ENCODE assay signal across 14 cellular contexts in genomic region chr10:46491364-46492114, GRCh38. TPM values are rescaled to one million over a fixed set of nuclear protein-coding genes. Genes with fewer than 3 reads are reported as not detected.
DNase-seq lines count a peak whose midpoint lies in the region; ATAC-seq, FAIRE-seq and TF ChIP-seq lines count a peak whose summit lies in the region.
"Not testable (repeated sequence)": the region's sequence is repeated elsewhere in the genome, so short reads cannot be mapped to it uniquely, and the experiment has no call there.
"Had no signal": no experiment of that assay in that cellular context is flagged by ENCODE, and none has a peak within 500 bp of the region (broad histone marks: within the 10 kb centered on the region; RNA-seq: fewer than 3 reads in every experiment).

No MANE protein-coding gene starts in this region.

- not testable (repeated sequence) for H3K27me3 ChIP-seq in HCT116 (ENCODE audit: insufficient read depth, low read length); K562 (ENCODE audit: control insufficient read depth in 2 of 2, insufficient read depth in 2 of 2, low read length in 2 of 2); foreskin keratinocyte

- not testable (repeated sequence) for H3K9ac ChIP-seq in HCT116 (ENCODE audit: low read length); K562 (ENCODE audit: insufficient read depth in 1 of 2, low read depth in 2 of 2, low read length in 2 of 2)

- H3K27ac Mint-ChIP-seq in osteocyte (ENCODE audit: unreplicated experiment); stimulated activated memory B cell treated with anti-CD40 and anti-IgM and Interleukin-4, amounts not matched to agents 10 μg/mL and 1 μg/mL and 100 μg/mL, for 72 hours: not testable (repeated sequence)

- not testable (repeated sequence) for H3K9me3 Mint-ChIP-seq in osteocyte (ENCODE audit: unreplicated experiment); stimulated activated memory B cell treated with anti-CD40 and anti-IgM and Interleukin-4, amounts not matched to agents 10 μg/mL and 1 μg/mL and 100 μg/mL, for 72 hours

- H4K20me1 ChIP-seq in HCT116 (ENCODE audit: insufficient read depth); K562 (replicated peaks; ENCODE audit: control insufficient read depth, insufficient read depth, low read length): not testable (repeated sequence)

- POLR2A ChIA-PET in A549 (lab: Yijun Ruan, JAX); HCT116 (lab: Charles Lee); K562 (lab: Yijun Ruan, JAX): not testable (repeated sequence)

- RAD21 ChIA-PET in HCT116 (lab: Charles Lee; ENCODE audit: low non-redundant PET in 1 of 2, low total read pairs in 2 of 2, uncharacterized antibody in 2 of 2, unreplicated experiment in 2 of 2): not testable (repeated sequence)

- not testable (repeated sequence) for H3K4me3 Mint-ChIP-seq in osteocyte (ENCODE audit: unreplicated experiment); stimulated activated memory B cell treated with anti-CD40 and anti-IgM and Interleukin-4, amounts not matched to agents 10 μg/mL and 1 μg/mL and 100 μg/mL, for 72 hours

- H3K9me3 ChIP-seq in A549; HCT116 (ENCODE audit: control insufficient read depth in 1 of 2, insufficient read depth in 1 of 2, low read depth in 1 of 2, low read length in 2 of 2); K562 (replicated peaks; ENCODE audit: control insufficient read depth, insufficient read depth, low read depth, low read length): not testable (repeated sequence)

- not testable (repeated sequence) for H3K9me2 ChIP-seq in HCT116 (ENCODE audit: insufficient read depth)

- H3K4me3 ChIP-seq in A549; HCT116 (replicated peaks in 1 of 2; ENCODE audit: low read depth in 1 of 2, low read length in 2 of 2); K562: not testable (repeated sequence)

- not testable (repeated sequence) for TF ChIP-seq EP300 in A549 (IDR thresholded peaks at IDR 0.05); K562 (IDR thresholded peaks at IDR 0.05; ENCODE audit: low read length)

- CTCF ChIA-PET in A549 (lab: Yijun Ruan, JAX); HCT116 (lab: Charles Lee); K562 (lab: Yijun Ruan, JAX; ENCODE audit: low intra/inter-chr PET ratio): not testable (repeated sequence)

- not testable (repeated sequence) for TF ChIP-seq CTCF in A549 (IDR thresholded peaks at IDR 0.05); HCT116 (IDR thresholded peaks at IDR 0.05 in 2 of 3, conservative IDR thresholded peaks at IDR 0.05 in 1 of 3; ENCODE audit: borderline replicate concordance in 1 of 3, insufficient read depth in 1 of 3, low read depth in 2 of 3, low read length in 2 of 3); K562 (IDR thresholded peaks at IDR 0.05 in 2 of 3, conservative IDR thresholded peaks at IDR 0.05 in 1 of 3; ENCODE audit: insufficient read depth in 2 of 3, low read depth in 1 of 3, low read length in 3 of 3); foreskin keratinocyte (conservative IDR thresholded peaks at IDR 0.05); osteocyte (IDR thresholded peaks at IDR 0.05)

- not testable (repeated sequence) for BruUV-seq in HCT116 (replicated peaks; lab: Mats Ljungman, UMichigan); K562 (replicated peaks; lab: Mats Ljungman, UMichigan)

- not testable (repeated sequence) for H3K4me2 ChIP-seq in A549; HCT116 (ENCODE audit: low read length); K562 (ENCODE audit: insufficient read depth, low read length)

- H3K36me3 ChIP-seq in HCT116 (ENCODE audit: control insufficient read depth in 1 of 2, insufficient read depth in 2 of 2, low read length in 2 of 2); K562 (ENCODE audit: control insufficient read depth, insufficient read depth, low read length): not testable (repeated sequence)

- DNase-seq in A549 (ENCODE audit: low read depth in 1 of 2, low spot score in 1 of 2); HCT116 (ENCODE audit: low read depth, low spot score); K562 (ENCODE audit: extremely low read depth in 1 of 4, low spot score in 3 of 4); foreskin keratinocyte; left lobe of liver (ENCODE audit: low spot score): not testable (repeated sequence)
- peak; percentile 2 for DNase-seq in osteocyte (ENCODE audit: extremely low spot score, unreplicated experiment)

- H3K4me1 ChIP-seq in A549; HCT116 (ENCODE audit: control insufficient read depth in 1 of 2, insufficient read depth in 2 of 2, low read length in 2 of 2); K562 (replicated peaks in 1 of 2; ENCODE audit: control insufficient read depth in 2 of 2, insufficient read depth in 2 of 2, low read length in 2 of 2); foreskin keratinocyte: not testable (repeated sequence)

- H3K27ac ChIP-seq in A549; HCT116 (ENCODE audit: low read depth, low read length); K562 (ENCODE audit: extremely low read depth, low read depth, low read length); foreskin keratinocyte: not testable (repeated sequence)

- not testable (repeated sequence) for TF ChIP-seq RAD21 in A549 (conservative IDR thresholded peaks at IDR 0.05 in 1 of 2, IDR thresholded peaks at IDR 0.05 in 1 of 2); HCT116 (IDR thresholded peaks at IDR 0.05; ENCODE audit: low read depth); K562 (CRISPR knock-in tag; conservative IDR thresholded peaks at IDR 0.05 in 1 of 2, IDR thresholded peaks at IDR 0.05 in 1 of 2)

- not testable (repeated sequence) for H3K27me3 Mint-ChIP-seq in osteocyte (ENCODE audit: unreplicated experiment); stimulated activated memory B cell treated with anti-CD40 and anti-IgM and Interleukin-4, amounts not matched to agents 10 μg/mL and 1 μg/mL and 100 μg/mL, for 72 hours

- not testable (repeated sequence) for H3K4me1 Mint-ChIP-seq in osteocyte (ENCODE audit: unreplicated experiment); stimulated activated memory B cell treated with anti-CD40 and anti-IgM and Interleukin-4, amounts not matched to agents 10 μg/mL and 1 μg/mL and 100 μg/mL, for 72 hours

- peak; percentile 68 to 80 for ATAC-seq in A549
- ATAC-seq in HCT116: peak; percentile 78
- ATAC-seq in SK-N-SH treated with all-trans-retinoic acid at 6 μM for 48 hours: 0 out of 3 replicates have a peak, but pooled peaks have one; percentile 33
- ATAC-seq in K562: peak; percentile 68
- ATAC-seq in foreskin keratinocyte: peak; percentile 35
- ATAC-seq in left lobe of liver: peak; percentile 41
- ATAC-seq in stimulated activated memory B cell treated with anti-CD40 and anti-IgM and Interleukin-4, amounts not matched to agents 10 μg/mL and 1 μg/mL and 100 μg/mL, for 72 hours: peak; percentile 17

- intact Hi-C loops in HCT116 (cut with micrococcal nuclease); K562 (cut with micrococcal nuclease): not testable (repeated sequence)

- in situ Hi-C loops in K562 (cut with MboI): not testable (repeated sequence)

- not testable (repeated sequence) for H3K9me1 ChIP-seq in K562 (ENCODE audit: control insufficient read depth, insufficient read depth, low read length)

- H3K79me2 ChIP-seq in HCT116 (ENCODE audit: insufficient read depth, low read length); K562 (ENCODE audit: control insufficient read depth, insufficient read depth, low read length): not testable (repeated sequence)

- TF ChIP-seq POLR2A in A549 (IDR thresholded peaks at IDR 0.05; ENCODE audit: low read length); HCT116 (IDR thresholded peaks at IDR 0.05; ENCODE audit: borderline replicate concordance, extremely low read depth, insufficient read depth, insufficient read length); K562 (conservative IDR thresholded peaks at IDR 0.05): not testable (repeated sequence)

- H3K36me3 Mint-ChIP-seq in osteocyte (ENCODE audit: unreplicated experiment); stimulated activated memory B cell treated with anti-CD40 and anti-IgM and Interleukin-4, amounts not matched to agents 10 μg/mL and 1 μg/mL and 100 μg/mL, for 72 hours: not testable (repeated sequence)

- FAIRE-seq in A549 (lab: Jason Lieb, UNC); K562 (lab: Jason Lieb, UNC): not testable (repeated sequence)

- H2AFZ ChIP-seq in HCT116 (ENCODE audit: low read depth, low read length, poor library complexity, severe bottlenecking); K562 (ENCODE audit: low read depth, low read length): not testable (repeated sequence)

- WGBS in A549 (ENCODE audit: missing lambda C conversion rate): no CpG with 5 or more reads among the region's 1 CpG
- WGBS in K562 (ENCODE audit: insufficient coverage, low coverage, missing lambda C conversion rate): no CpG with 5 or more reads among the region's 1 CpG

RNA-seq across cellular contexts. Expression of gene NPY4R, which starts 25.8 kb away (rescaled TPM):
- polyA plus RNA-seq in A549 (2011; rRNA removed): 92.3 and 155 TPM in 2 replicates
- 184 and 202 TPM in 2 replicates for polyA plus RNA-seq in A549 (2012; cell fraction: cytosol; rRNA removed)
- polyA plus RNA-seq in A549 (2012; cell fraction: nucleus; rRNA removed): 317 and 331 TPM in 2 replicates
- polyA plus RNA-seq in A549 (2017; fragmentation: RNase III; extraction: RNeasy Plus Mini Kit Qiagen cat#74134 plus additional on column Dnase treatment): 71.6 to 79.6 TPM (median 76.1 TPM) in 3 replicates
- 433 and 504 TPM in 2 replicates for polyA minus RNA-seq in A549 (2011; rRNA and poly(A)+ RNA removed)
- not detected for total RNA-seq in HCT116 (2021; ENCODE audit: unreplicated experiment)
- polyA plus RNA-seq in HCT116 (2012): 0.04 TPM in 1 of 2 replicates, not detected in the other
- not detected in 2 replicates for total RNA-seq in K562 (2011; cell fraction: chromatin; rRNA removed; ENCODE audit: low replicate concordance)
- not detected in 2 replicates for total RNA-seq in K562 (2011; cell fraction: nucleolus; rRNA removed)
- total RNA-seq in K562 (2011; cell fraction: nucleoplasm; rRNA removed): not detected in 2 replicates
- total RNA-seq in K562 (2014; rRNA removed): not detected in 2 replicates
- not detected in 2 replicates for total RNA-seq in K562 (2014; rRNA removed; fragmentation: Illumina TruSeq; extraction: Trizol)
- total RNA-seq in K562 (2015; rRNA removed; fragmentation: Illumina TruSeq; extraction: Trizol): not detected in 2 replicates
- total RNA-seq in K562 (2021): not detected in 2 replicates
- polyA plus RNA-seq in K562 (2011; rRNA removed): not detected in 2 replicates
- polyA plus RNA-seq in K562 (2011; cell fraction: cytosol; rRNA removed): not detected in 2 replicates
- polyA plus RNA-seq in K562 (2011; cell fraction: nucleus; rRNA removed): not detected in 2 replicates
- polyA plus RNA-seq in K562 (2012): not detected in 2 replicates
- not detected in 2 replicates for polyA plus RNA-seq in K562 (2014; fragmentation: Illumina TruSeq; extraction: Trizol)
- polyA plus RNA-seq in K562 (2014; fragmentation: Nextera tagmentation; extraction: Ambion mirVana): not detected
- polyA plus RNA-seq in K562 (2014; rRNA removed): not detected in 2 replicates
- not detected in 2 replicates for polyA minus RNA-seq in K562 (2011; rRNA and poly(A)+ RNA removed)
- not detected in 2 replicates for polyA minus RNA-seq in K562 (2011; cell fraction: cytosol; rRNA and poly(A)+ RNA removed)
- polyA minus RNA-seq in K562 (2011; cell fraction: nucleus; rRNA and poly(A)+ RNA removed): not detected in 2 replicates
- 0.14 and 0.17 TPM in 2 replicates for total RNA-seq in foreskin keratinocyte
- not detected in 2 replicates for polyA plus RNA-seq in foreskin keratinocyte
- total RNA-seq in left lobe of liver: not detected
- not detected in 2 replicates for total RNA-seq in osteocyte
- total RNA-seq: CD4-positive, alpha-beta T cell; CD8-positive, alpha-beta memory T cell; GM12878; GM23248; H4 had no signal
- polyA plus RNA-seq: CD14-positive monocyte; CD8-positive, alpha-beta memory T cell; GM12878; GM23248 had no signal

Comparison
In these comparisons a context has a peak if more than half of its experiments do, and no peak if none do; other contexts are left out.
1. ATAC-seq: peak in every context shown above with its lines; median percentile 78 in HCT116; 74 in A549; 68 in K562; 41 in left lobe of liver; 35 in foreskin keratinocyte; 33 in SK-N-SH treated with all-trans-retinoic acid at 6 μM for 48 hours; 17 in stimulated activated memory B cell treated with anti-CD40 and anti-IgM and Interleukin-4, amounts not matched to agents 10 μg/mL and 1 μg/mL and 100 μg/mL, for 72 hours.